In genomic region chrX:147884958-147885357, GRCh38 we compare ENCODE assay signal across 15 cellular contexts. TPM values are rescaled to one million over a fixed set of nuclear protein-coding genes. Genes with fewer than 3 reads are reported as not detected.
DNase-seq lines count a peak whose midpoint lies in the region; ATAC-seq, FAIRE-seq and TF ChIP-seq lines count a peak whose summit lies in the region.
"Had no signal": no experiment of that assay in that cellular context is flagged by ENCODE, and none has a peak within 500 bp of the region (broad histone marks: within the 10 kb centered on the region; RNA-seq: fewer than 3 reads in every experiment).

No MANE protein-coding gene starts in this region.

- no peaks in the 10 kb centered on the region for H3K4me1 ChIP-seq in spleen

- H3K27me3 ChIP-seq in spleen (replicated peaks in 1 of 7) = no peaks in the 10 kb centered on the region

- no peak for TF ChIP-seq POLR2A in spleen (IDR thresholded peaks at IDR 0.05)

- H3K4me3 ChIP-seq in spleen = no peak overlapping the region

- no peaks in the 10 kb centered on the region for H3K36me3 ChIP-seq in spleen

- WGBS in spleen, 5 donors = 40 to 54% (median 46%) methylated on average over 2 of the region's 2 CpGs

- intact Hi-C loops in spleen (cut with DNase I; ENCODE audit: low total_unique reads) = no loop called here

- FAIRE-seq in GM19239 (lab: Jason Lieb, UNC) = no peak
- FAIRE-seq: kidney had no signal

- no peak overlapping the region for H3K27ac ChIP-seq in spleen

- peak; percentile 16 for DNase-seq in H4 (ENCODE audit: low spot score)
- DNase-seq in MV-4-11 (lab: John Stamatoyannopoulos, UW) = peak; percentile 88
- peak; percentile 29 for DNase-seq in kidney tubule cell (ENCODE audit: low spot score)
- no peak for DNase-seq in C1 segment of cervical spinal cord (lab: John Stamatoyannopoulos, UW)
- no peak for DNase-seq in GM19239 (ENCODE audit: insufficient read length, low spot score)
- no peak for DNase-seq in spleen
- no peak for DNase-seq in effector CD4-positive, alpha-beta T cell
- DNase-seq: activated T-cell treated with anti-CD3 and anti-CD28 coated beads, Interleukin-2, amount 50 U/mL, for 4 hours; Kasumi-1; kidney; PC-3; stimulated activated CD4-positive, alpha-beta T cell treated with anti-CD3 and anti-CD28 coated beads, Interleukin-4, amount 100 ng/mL, for 24 hours; stimulated activated naive CD8-positive, alpha-beta T cell treated with anti-CD3 and anti-CD28 coated beads, Interleukin-15, Interleukin-2, amounts not matched to agents 100 U/mL and 50 U/mL, for 24 hours; T-cell had no signal

- no peak for TF ChIP-seq CTCF in spleen (IDR thresholded peaks at IDR 0.05 in 8 of 11, conservative IDR thresholded peaks at IDR 0.05 in 3 of 11)

- H3K9me3 ChIP-seq in spleen = peaks cover 0 to 4% (median 0%) of the 10 kb centered on the region in 8 donors

- peak; percentile 69 for ATAC-seq in GM18511 (IDR thresholded peaks at IDR 0.05; ENCODE audit: unreplicated experiment)
- ATAC-seq: activated T-cell treated with anti-CD3 and anti-CD28 coated beads, Interleukin-2, amount 50 U/mL, for 4 hours; PC-3; stimulated activated naive CD8-positive, alpha-beta T cell treated with anti-CD3 and anti-CD28 coated beads, Interleukin-15, Interleukin-2, amounts not matched to agents 100 U/mL and 50 U/mL, for 24 hours; T-cell had no signal

RNA-seq across cellular contexts. Expression of gene FMR1, which starts 26.8 kb away (rescaled TPM):
- 17.9 and 26.3 TPM in 2 replicates for total RNA-seq in H4 (2014; rRNA removed; shearing (Covaris generic))
- total RNA-seq in spleen = 10 to 100 TPM; 49.6 to 78.4 (median 70.0) TPM
- polyA plus RNA-seq in spleen = 10 to 100 TPM; 20.6 to 30.5 (median 25.2) TPM

Comparison
In these comparisons a context has a peak if more than half of its experiments do, and no peak if none do; other contexts are left out.
1. DNase-seq: peak in H4 (single experiment), MV-4-11 (single experiment) and kidney tubule cell (single experiment); none in C1 segment of cervical spinal cord (0 of 14), GM19239 (single experiment), spleen (single experiment) and effector CD4-positive, alpha-beta T cell (single experiment).